ENCODE assay signal across 12 cellular contexts in the genomic region with DNA sequence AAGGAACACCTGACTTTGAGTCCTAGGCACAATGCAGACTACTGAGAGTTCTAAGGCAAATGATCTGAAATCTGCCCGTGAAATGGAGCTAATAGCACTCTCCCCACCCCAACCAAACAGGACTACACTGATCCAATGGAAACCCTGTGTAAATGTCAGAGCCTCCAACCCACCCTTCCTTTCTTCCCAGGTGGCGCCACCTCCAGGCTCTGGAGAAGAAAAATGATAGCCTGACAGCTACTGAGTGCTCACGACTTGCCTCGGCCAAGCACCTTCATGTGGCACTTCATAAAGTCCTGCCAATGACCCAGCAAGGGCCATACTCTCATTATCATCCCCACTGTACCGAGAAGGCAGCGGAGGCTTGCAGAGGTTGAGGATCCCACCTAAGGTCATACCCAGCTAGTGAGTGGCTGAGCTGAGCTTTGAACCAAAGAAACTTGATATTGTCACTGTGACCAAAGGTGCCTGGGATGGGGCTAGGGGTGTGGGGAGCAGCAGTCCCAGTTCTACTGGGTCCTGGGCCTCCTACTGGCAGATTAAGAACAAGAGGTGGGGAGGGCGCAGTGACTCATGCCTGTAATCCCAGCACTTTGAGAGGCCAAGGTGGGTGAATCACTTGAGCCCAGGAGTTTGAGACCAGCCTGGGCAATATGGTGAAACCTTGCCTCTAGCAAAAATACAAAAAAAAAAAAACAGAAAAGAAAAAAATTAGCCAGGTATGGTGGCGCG. TPM values are rescaled to one million over a fixed set of nuclear protein-coding genes. Genes with fewer than 3 reads are reported as not detected.
DNase-seq lines count a peak whose midpoint lies in the region; ATAC-seq, FAIRE-seq and TF ChIP-seq lines count a peak whose summit lies in the region.
"Had no signal": no experiment of that assay in that cellular context is flagged by ENCODE, and none has a peak within 500 bp of the region (broad histone marks: within the 10 kb centered on the region; RNA-seq: fewer than 3 reads in every experiment).

No MANE protein-coding gene starts in this region.

- H3K27ac ChIP-seq in A549 = peak overlapping the region; percentile 22 to 25; a peak in 2 of 6 replicates
- no peak overlapping the region for H3K27ac ChIP-seq in left ventricle myocardium inferior (replicated peaks)
- H3K27ac ChIP-seq: BLaER1 treated with 17β-estradiol and CSF1 and Interleukin-3, amounts not matched to agents 10 nM and 100 nM had no signal

- H3K4me2 ChIP-seq in A549 = no peak overlapping the region
- H3K4me2 ChIP-seq: BLaER1 treated with 17β-estradiol and CSF1 and Interleukin-3, amounts not matched to agents 10 nM and 100 nM had no signal

- H3K4me1 ChIP-seq in A549 = peaks cover 12% of the 10 kb centered on the region
- H3K4me1 ChIP-seq in left ventricle myocardium inferior = no peaks in the 10 kb centered on the region

- peak in 1 of 2 experiments; percentile 48; a peak in 4 of 6 replicates for ATAC-seq in A549
- no peak for ATAC-seq in GM21423 (IDR thresholded peaks at IDR 0.05; ENCODE audit: unreplicated experiment)
- ATAC-seq: effector memory CD8-positive, alpha-beta T cell had no signal

- POLR2A ChIA-PET in A549 (lab: Yijun Ruan, JAX) = no interaction called here

- no peak overlapping the region for H3K4me3 ChIP-seq in A549
- no peak overlapping the region for H3K4me3 ChIP-seq in GM12875 (ENCODE audit: low read depth, low read length)
- H3K4me3 ChIP-seq in fibroblast of the aortic adventitia (ENCODE audit: low read depth, low read length) = no peak overlapping the region
- H3K4me3 ChIP-seq in left ventricle myocardium inferior = no peak overlapping the region
- H3K4me3 ChIP-seq: BLaER1 treated with 17β-estradiol and CSF1 and Interleukin-3, amounts not matched to agents 10 nM and 100 nM had no signal

- FAIRE-seq in A549 (lab: Jason Lieb, UNC) = no peak

- H3K27me3 ChIP-seq in left ventricle myocardium inferior (ENCODE audit: low read depth) = no peaks in the 10 kb centered on the region
- H3K27me3 ChIP-seq: BLaER1 treated with 17β-estradiol and CSF1 and Interleukin-3, amounts not matched to agents 10 nM and 100 nM had no signal

- no peaks in the 10 kb centered on the region for H3K9me3 ChIP-seq in A549
- H3K9me3 ChIP-seq in left ventricle myocardium inferior (replicated peaks) = no peaks in the 10 kb centered on the region
- H3K9me3 ChIP-seq: BLaER1 treated with 17β-estradiol and CSF1 and Interleukin-3, amounts not matched to agents 10 nM and 100 nM had no signal

- TF ChIP-seq POLR2A in A549 (IDR thresholded peaks at IDR 0.05; ENCODE audit: low read length) = no peak

- TF ChIP-seq CTCF in A549 (IDR thresholded peaks at IDR 0.05) (no peak), GM12875 (IDR thresholded peaks at IDR 0.05; ENCODE audit: borderline replicate concordance, insufficient read depth, low read depth, low read length) (0 out of 2 replicates have a peak, but pooled peaks have one; percentile 9), fibroblast of the aortic adventitia (IDR thresholded peaks at IDR 0.05; ENCODE audit: insufficient read depth, low read length) (no peak), left ventricle myocardium inferior (IDR thresholded peaks at IDR 0.05; ENCODE audit: borderline replicate concordance) (no peak)

- TF ChIP-seq RAD21 in A549 (conservative IDR thresholded peaks at IDR 0.05 in 1 of 2, IDR thresholded peaks at IDR 0.05 in 1 of 2) = no peak

- intact Hi-C loops in left ventricle myocardium inferior (cut with micrococcal nuclease) = no loop called here

- CTCF ChIA-PET in A549 (lab: Yijun Ruan, JAX) = interaction anchor here (0.6 to 1.8 kb wide), 5 partner anchors 9 to 239 kb away, joined by 3 to 8 read pairs (median 3); a partner anchor contains a TSS

- H3K36me3 ChIP-seq in left ventricle myocardium inferior = no peaks in the 10 kb centered on the region
- H3K36me3 ChIP-seq: BLaER1 treated with 17β-estradiol and CSF1 and Interleukin-3, amounts not matched to agents 10 nM and 100 nM had no signal

- 85% methylated on average over 9 of the region's 9 CpGs for WGBS in A549 (ENCODE audit: missing lambda C conversion rate)

- DNase-seq in A549 (ENCODE audit: low read depth in 1 of 2, low spot score in 1 of 2) = no peak
- peak; percentile 17 for DNase-seq in RKO (ENCODE audit: low spot score)
- peak; percentile 18 for DNase-seq in fibroblast of the aortic adventitia (ENCODE audit: low read depth)
- DNase-seq in GOT3 (lab: John Stamatoyannopoulos, UW) = no peak
- DNase-seq in left ventricle myocardium inferior = no peak
- DNase-seq in nucleus accumbens (lab: John Stamatoyannopoulos, UW) = no peak
- DNase-seq: activated CD4-positive, alpha-beta T cell treated with anti-CD3 and anti-CD28 coated beads, Interleukin-2, amount 50 U/mL, for 4 hours; effector memory CD8-positive, alpha-beta T cell; NCI-H524 had no signal

- TF ChIP-seq EP300 in A549 (IDR thresholded peaks at IDR 0.05) = no peak

TF ChIP-seq in A549, 52 proteins besides CTCF, POLR2A, EP300 and RAD21:
- no peak for TF ChIP-seq HDAC2 (IDR thresholded peaks at IDR 0.05)
- TF ChIP-seq KDM1A (IDR thresholded peaks at IDR 0.05; ENCODE audit: low read depth) = no peak
- TF ChIP-seq TFCP2L1 (CRISPR knock-in tag; IDR thresholded peaks at IDR 0.05) = no peak
- no peak for TF ChIP-seq CBX8 (IDR thresholded peaks at IDR 0.05)
- no peak for TF ChIP-seq NPAS2 (CRISPR knock-in tag; IDR thresholded peaks at IDR 0.05; ENCODE audit: borderline replicate concordance)

RNA-seq across cellular contexts. Expression of a gene that starts 20.5 kb away (rescaled TPM):
- polyA plus RNA-seq in A549 (2011; rRNA removed) (43.2 and 49.4 TPM in 2 replicates), A549 (2017; fragmentation: RNase III; extraction: RNeasy Plus Mini Kit Qiagen cat#74134 plus additional on column Dnase treatment) (36.4 to 50.1 TPM (median 49.4 TPM) in 3 replicates)
- polyA plus RNA-seq in A549 (2012; cell fraction: cytosol; rRNA removed) = 66.1 and 85.7 TPM in 2 replicates
- 69.8 and 75.9 TPM in 2 replicates for polyA plus RNA-seq in A549 (2012; cell fraction: nucleus; rRNA removed)
- polyA minus RNA-seq in A549 (2011; rRNA and poly(A)+ RNA removed) = 30.3 and 39.4 TPM in 2 replicates
- total RNA-seq in fibroblast of the aortic adventitia (ENCODE audit: low replicate concordance) (13.7 and 17.1 TPM in 2 replicates), left ventricle myocardium inferior (39.8 TPM)

RNA-seq across cellular contexts. Expression of a gene that starts 20.8 kb away (rescaled TPM):
- polyA plus RNA-seq in A549 (2011; rRNA removed) = 40.6 and 44.2 TPM in 2 replicates
- 109 and 153 TPM in 2 replicates for polyA plus RNA-seq in A549 (2012; cell fraction: cytosol; rRNA removed)
- polyA plus RNA-seq in A549 (2012; cell fraction: nucleus; rRNA removed) = 121 and 191 TPM in 2 replicates
- 55.4 to 63.3 TPM (median 61.8 TPM) in 3 replicates for polyA plus RNA-seq in A549 (2017; fragmentation: RNase III; extraction: RNeasy Plus Mini Kit Qiagen cat#74134 plus additional on column Dnase treatment)
- 20.0 and 24.3 TPM in 2 replicates for polyA minus RNA-seq in A549 (2011; rRNA and poly(A)+ RNA removed)
- total RNA-seq in fibroblast of the aortic adventitia (ENCODE audit: low replicate concordance) = 31.9 and 48.9 TPM in 2 replicates
- total RNA-seq in left ventricle myocardium inferior = 58.3 TPM

RNA-seq across cellular contexts. Expression of a gene that starts 52.8 kb away (rescaled TPM):
- polyA plus RNA-seq in A549 (2011; rRNA removed) (17.7 and 18.7 TPM in 2 replicates), A549 (2017; fragmentation: RNase III; extraction: RNeasy Plus Mini Kit Qiagen cat#74134 plus additional on column Dnase treatment) (29.5 to 37.1 TPM (median 35.5 TPM) in 3 replicates)
- 23.0 and 35.2 TPM in 2 replicates for polyA plus RNA-seq in A549 (2012; cell fraction: cytosol; rRNA removed)
- polyA plus RNA-seq in A549 (2012; cell fraction: nucleus; rRNA removed) = 49.7 and 59.1 TPM in 2 replicates
- polyA minus RNA-seq in A549 (2011; rRNA and poly(A)+ RNA removed) = 37.0 and 37.9 TPM in 2 replicates
- total RNA-seq in fibroblast of the aortic adventitia (ENCODE audit: low replicate concordance) (25.2 and 25.6 TPM in 2 replicates), left ventricle myocardium inferior (14.3 TPM)

Comparison
In these comparisons a context has a peak if more than half of its experiments do, and no peak if none do; other contexts are left out.
1. DNase-seq: peak in RKO (single experiment) and fibroblast of the aortic adventitia (single experiment); none in A549 (0 of 2), GOT3 (single experiment), left ventricle myocardium inferior (single experiment) and nucleus accumbens (0 of 56).